ENCODE assay signal across 31 cellular contexts in genomic region chr7:39084344-39084743, GRCh38.
DNase-seq lines count a peak whose midpoint lies in the region; ATAC-seq and TF ChIP-seq lines count a peak whose summit lies in the region.
"Had no signal": no experiment of that assay in that cellular context is flagged by ENCODE, and none has a peak within 500 bp of the region (broad histone marks: within the 10 kb centered on the region; RNA-seq: fewer than 3 reads in every experiment).

No MANE protein-coding gene starts in this region.

- in situ Hi-C loops in KBM-7 (cut with MboI; ENCODE audit: low pct_unique_long_range_greater_than_20kb, low sequenced_read_pairs): no loop called here

- peaks cover 11% of the 10 kb centered on the region for H3K27me3 Mint-ChIP-seq in glutamatergic neuron (ENCODE audit: unreplicated experiment)

- H3K36me3 Mint-ChIP-seq in glutamatergic neuron (ENCODE audit: unreplicated experiment): no peaks in the 10 kb centered on the region
- H3K36me3 Mint-ChIP-seq: brain; CD8-positive, alpha-beta memory T cell; immature natural killer cell; memory B cell had no signal

- peak overlapping the region; percentile 24 for H3K27ac Mint-ChIP-seq in glutamatergic neuron (ENCODE audit: unreplicated experiment)
- H3K27ac Mint-ChIP-seq: activated CD4-positive, alpha-beta T cell treated with anti-CD3 and anti-CD28 coated beads, Interleukin-2, amount 10 ng/mL, durations not matched to agents 24 days and 14 days; CD8-positive, alpha-beta memory T cell; immature natural killer cell; memory B cell had no signal

- ATAC-seq in HG03108 (IDR thresholded peaks at IDR 0.05; ENCODE audit: unreplicated experiment) (no peak), HG03469 (IDR thresholded peaks at IDR 0.05; ENCODE audit: unreplicated experiment) (no peak)
- ATAC-seq: activated T-cell treated with anti-CD3 and anti-CD28 coated beads, Interleukin-2, amount 50 U/mL, for 4 hours; left lobe of liver; sciatic nerve had no signal

- H3K9me3 Mint-ChIP-seq in glutamatergic neuron (ENCODE audit: unreplicated experiment): peaks cover 22% of the 10 kb centered on the region
- H3K9me3 Mint-ChIP-seq: activated CD4-positive, alpha-beta T cell treated with anti-CD3 and anti-CD28 coated beads, Interleukin-2, amount 10 ng/mL, durations not matched to agents 24 days and 14 days; activated T-cell treated with anti-CD3 and anti-CD28 coated beads, Interleukin-2, amount 50 U/mL, for 4 hours; immature natural killer cell; memory B cell had no signal

- no peak for TF ChIP-seq CTCF in glutamatergic neuron (IDR thresholded peaks at IDR 0.05; ENCODE audit: partially characterized antibody, unreplicated experiment)

- DNase-seq in NCI-H1436 (lab: John Stamatoyannopoulos, UW) (peak; percentile 12), NCI-H1436 treated with DMSO at 0.1 percent for 48 hours (lab: John Stamatoyannopoulos, UW) (no peak), NCI-H1417 (lab: John Stamatoyannopoulos, UW) (peak; percentile 71 to 98 (median 91)), NCI-H345 (lab: John Stamatoyannopoulos, UW) (peak; percentile 76), glutamatergic neuron (no peak), KBM-7 (no peak)
- DNase-seq: 8988T; activated CD4-positive, alpha-beta T cell treated with anti-CD3 and anti-CD28 coated beads, Interleukin-2, amount 10 ng/mL, durations not matched to agents 24 days and 14 days; activated naive CD4-positive, alpha-beta T cell treated with Interleukin-2 at 50 U/mL for 16 hours; activated T-cell treated with anti-CD3 and anti-CD28 coated beads, Interleukin-2, amount 50 U/mL, for 4 hours; adrenal gland; CD8-positive, alpha-beta memory T cell; cerebellar nuclear complex; HCEC 1CT; hypothalamus; immature natural killer cell; Karpas-422; posterior cingulate gyrus; SIG-M5; stimulated activated CD4-positive, alpha-beta T cell treated with anti-CD3 and anti-CD28 coated beads, Interleukin-12 subunit alpha, Interleukin-12 subunit beta, amount 100 ng/mL, for 4 hours; stimulated activated CD4-positive, alpha-beta T cell treated with anti-CD3 and anti-CD28 coated beads, Interleukin-4, amount 100 ng/mL, for 1 hour; SW 1271; T-helper 9 cell; transverse colon; WERI-Rb-1 had no signal

- peaks cover 64% of the 10 kb centered on the region for H3K4me1 Mint-ChIP-seq in glutamatergic neuron (ENCODE audit: low read depth, unreplicated experiment)
- H3K4me1 Mint-ChIP-seq: activated CD4-positive, alpha-beta T cell treated with anti-CD3 and anti-CD28 coated beads, Interleukin-2, amount 10 ng/mL, durations not matched to agents 24 days and 14 days; CD8-positive, alpha-beta memory T cell; immature natural killer cell had no signal

- peak overlapping the region; percentile 91 for H3K4me3 Mint-ChIP-seq in glutamatergic neuron (ENCODE audit: unreplicated experiment)
- H3K4me3 Mint-ChIP-seq: activated CD4-positive, alpha-beta T cell treated with anti-CD3 and anti-CD28 coated beads, Interleukin-2, amount 10 ng/mL, durations not matched to agents 24 days and 14 days; activated T-cell treated with anti-CD3 and anti-CD28 coated beads, Interleukin-2, amount 50 U/mL, for 4 hours; CD8-positive, alpha-beta memory T cell; immature natural killer cell; memory B cell had no signal

Comparison
In these comparisons a context has a peak if more than half of its experiments do, and no peak if none do; other contexts are left out.
1. DNase-seq: peak in NCI-H1436 (single experiment), NCI-H1417 (3 of 3) and NCI-H345 (single experiment); none in NCI-H1436 treated with DMSO at 0.1 percent for 48 hours (single experiment), glutamatergic neuron (single experiment) and KBM-7 (single experiment).